Comparison of ENCODE assay signal across 17 cellular contexts in genomic region chr10:50510517-50511473, GRCh38.
DNase-seq lines count a peak whose midpoint lies in the region; ATAC-seq and TF ChIP-seq lines count a peak whose summit lies in the region.
"Had no signal": no experiment of that assay in that cellular context is flagged by ENCODE, and none has a peak within 500 bp of the region (broad histone marks: within the 10 kb centered on the region; RNA-seq: fewer than 3 reads in every experiment).

No MANE protein-coding gene starts in this region.

- no peaks in the 10 kb centered on the region for H3K9me3 ChIP-seq in adrenal gland (replicated peaks in 1 of 3)
- H3K9me3 ChIP-seq: breast epithelium, gastrocnemius medialis, upper lobe of right lung had no signal

- H3K4me1 ChIP-seq in adrenal gland (replicated peaks in 1 of 2), result peaks cover 21 to 44% of the 10 kb centered on the region in 2 donors

- no peaks in the 10 kb centered on the region for H3K27me3 ChIP-seq in adrenal gland
- H3K27me3 ChIP-seq: breast epithelium, gastrocnemius medialis, upper lobe of right lung had no signal

- no peak for TF ChIP-seq POLR2A in adrenal gland (IDR thresholded peaks at IDR 0.05)

- no peaks in the 10 kb centered on the region for H3K27me3 Mint-ChIP-seq in naive thymus-derived CD8-positive, alpha-beta T cell
- H3K27me3 Mint-ChIP-seq: T-cell had no signal

- TF ChIP-seq CTCF in C4-2B (conservative IDR thresholded peaks at IDR 0.05) (no peak), adrenal gland (IDR thresholded peaks at IDR 0.05) (no peak)

- H3K9me3 Mint-ChIP-seq in naive thymus-derived CD8-positive, alpha-beta T cell, result no peaks in the 10 kb centered on the region
- H3K9me3 Mint-ChIP-seq: T-cell had no signal

- POLR2A ChIA-PET in naive thymus-derived CD8-positive, alpha-beta T cell (lab: Charles Lee), result no interaction called here

- H3K36me3 Mint-ChIP-seq in naive thymus-derived CD8-positive, alpha-beta T cell, result peaks cover 0 to 8% (median 3%) of the 10 kb centered on the region in 3 donors

- peak overlapping the region in 4 of 10 donors; percentile 3 to 46 (median 14) for H3K27ac Mint-ChIP-seq in naive thymus-derived CD8-positive, alpha-beta T cell

- no peaks in the 10 kb centered on the region for H3K36me3 ChIP-seq in adrenal gland (replicated peaks in 1 of 2)
- H3K36me3 ChIP-seq: breast epithelium, gastrocnemius medialis, upper lobe of right lung had no signal

- H3K27ac ChIP-seq in C4-2B (peak overlapping the region; percentile 55; the same call in 1 of the 2 replicates), adrenal gland (peak overlapping the region in 3 of 5 donors; percentile 55 to 72 (median 63))
- H3K27ac ChIP-seq: gastrocnemius medialis, upper lobe of right lung had no signal

- DNase-seq in H4 (ENCODE audit: low spot score) (peak; percentile 42), adrenal gland (no peak), medulla oblongata (ENCODE audit: extremely low spot score) (peak; percentile 75), SHP77 treated with DMSO at 0.1 percent for 48 hours (lab: John Stamatoyannopoulos, UW) (no peak), left lobe of liver (ENCODE audit: low spot score) (no peak)
- no peak for DNase-seq in naive thymus-derived CD8-positive, alpha-beta T cell
- DNase-seq in activated CD4-positive, CD25-positive, alpha-beta regulatory T cell treated with anti-CD3 and anti-CD28 coated beads, Interleukin-2, amount 50 U/mL, for 72 hours, result no peak
- DNase-seq: activated CD4-positive, alpha-beta T cell treated with anti-CD3 and anti-CD28 coated beads for 1 hour; DMS79 treated with DMSO at 0.1 percent for 48 hours; gastrocnemius medialis; NCI-H1417 treated with DMSO at 0.1 percent for 48 hours; NCI-H446 treated with DMSO at 0.1 percent for 48 hours; retina; T-cell; upper lobe of right lung had no signal

- H3K4me3 Mint-ChIP-seq in naive thymus-derived CD8-positive, alpha-beta T cell, result no peak overlapping the region

- H3K4me1 Mint-ChIP-seq in naive thymus-derived CD8-positive, alpha-beta T cell, result peaks cover 20 to 73% (median 69%) of the 10 kb centered on the region in 4 donors

- H3K4me3 ChIP-seq in adrenal gland, result no peak overlapping the region
- H3K4me3 ChIP-seq: breast epithelium, gastrocnemius medialis, upper lobe of right lung had no signal

- WGBS in adrenal gland, 4 donors, result 81 to 86% (median 85%) methylated on average over 3 of the region's 3 CpGs

- intact Hi-C loops in adrenal gland (cut with DNase I), result no loop called here

- ATAC-seq in naive thymus-derived CD8-positive, alpha-beta T cell, result no peak
- ATAC-seq in left lobe of liver, result no peak
- ATAC-seq: gastrocnemius medialis, upper lobe of right lung had no signal

Comparison
In these comparisons a context has a peak if more than half of its experiments do, and no peak if none do; other contexts are left out.
1. DNase-seq: peak in H4 (single experiment) and medulla oblongata (single experiment); none in adrenal gland (0 of 7), SHP77 treated with DMSO at 0.1 percent for 48 hours (single experiment), naive thymus-derived CD8-positive, alpha-beta T cell (0 of 10), left lobe of liver (single experiment) and activated CD4-positive, CD25-positive, alpha-beta regulatory T cell treated with anti-CD3 and anti-CD28 coated beads, Interleukin-2, amount 50 U/mL, for 72 hours (single experiment).